ENCODE assay signal across 14 cellular contexts in the genomic region with DNA sequence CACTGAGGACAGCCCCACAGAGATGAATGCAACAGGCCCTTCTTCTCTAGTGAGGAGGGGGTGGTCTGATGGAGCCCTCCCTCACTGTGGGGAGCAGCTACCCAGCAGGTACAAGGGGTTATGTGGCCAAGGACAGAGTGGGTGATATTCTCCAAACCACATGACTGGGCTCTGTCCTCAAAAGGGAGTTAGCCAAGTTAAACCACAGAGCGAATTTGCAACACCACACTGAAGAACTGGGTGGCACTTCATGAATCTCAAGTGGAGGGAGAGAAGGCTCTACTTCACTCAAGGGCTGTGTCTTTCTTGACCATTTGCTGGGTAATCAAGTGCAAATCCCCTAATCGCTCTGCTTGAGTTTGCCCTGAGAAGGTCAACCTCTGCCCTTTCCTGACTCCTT. TPM values are rescaled to one million over a fixed set of nuclear protein-coding genes. Genes with fewer than 3 reads are reported as not detected.
DNase-seq lines count a peak whose midpoint lies in the region; ATAC-seq and FAIRE-seq lines count a peak whose summit lies in the region.
"Had no signal": no experiment of that assay in that cellular context is flagged by ENCODE, and none has a peak within 500 bp of the region (broad histone marks: within the 10 kb centered on the region; RNA-seq: fewer than 3 reads in every experiment).

No MANE protein-coding gene starts in this region.

- H3K36me3 Mint-ChIP-seq in CD4-positive, alpha-beta memory T cell, result peaks cover 33 to 40% of the 10 kb centered on the region in 2 donors
- peaks cover 34% of the 10 kb centered on the region for H3K36me3 Mint-ChIP-seq in activated T-helper 1 cell treated with anti-CD3 and anti-CD28 coated beads, Interleukin-12 subunit alpha, Interleukin-12 subunit beta, Interleukin-2, Interleukin-4 antibody, amounts not matched to agents 30 ng/mL and 10 ng/mL and 1 ng/mL, durations not matched to agents 14 hours and 24 hours and 36 hours (ENCODE audit: low read depth)
- peaks cover 0 to 65% (median 15%) of the 10 kb centered on the region in 5 donors for H3K36me3 Mint-ChIP-seq in naive thymus-derived CD4-positive, alpha-beta T cell

- H3K9me3 ChIP-seq in CD4-positive, alpha-beta memory T cell (ENCODE audit: control insufficient read depth in 1 of 2, low read length in 2 of 2), result no peaks in the 10 kb centered on the region
- H3K9me3 ChIP-seq in naive thymus-derived CD4-positive, alpha-beta T cell (ENCODE audit: control insufficient read depth in 2 of 3, low read length in 3 of 3), result no peaks in the 10 kb centered on the region
- H3K9me3 ChIP-seq: prostate gland, SJSA1 had no signal

- CTCF ChIA-PET in CD4-positive, alpha-beta memory T cell (lab: Charles Lee; ENCODE audit: partially characterized antibody), result interaction anchor here (1.2 kb wide), 1 partner anchor 11 kb away, joined by 4 read pairs; no protein-coding TSS in a partner anchor
- CTCF ChIA-PET in naive thymus-derived CD4-positive, alpha-beta T cell (lab: Charles Lee), result no interaction called here

- peak overlapping the region; percentile 2 to 16 for H3K4me3 ChIP-seq in CD4-positive, alpha-beta memory T cell (ENCODE audit: low read length in 2 of 2)
- H3K4me3 ChIP-seq in naive thymus-derived CD4-positive, alpha-beta T cell (ENCODE audit: low read length), result peak overlapping the region; percentile 10
- H3K4me3 ChIP-seq: ascending aorta, hepatocyte, prostate gland, SJSA1 had no signal

- peaks cover 87% of the 10 kb centered on the region for H3K4me1 ChIP-seq in CD4-positive, alpha-beta memory T cell (ENCODE audit: insufficient read depth, low read length)
- H3K4me1 ChIP-seq in naive thymus-derived CD4-positive, alpha-beta T cell (ENCODE audit: control insufficient read depth in 2 of 2, insufficient read depth in 2 of 2, low read length in 2 of 2), result peaks cover 69 to 74% of the 10 kb centered on the region in 2 donors
- H3K4me1 ChIP-seq: ascending aorta, prostate gland had no signal

- DNase-seq in CD4-positive, alpha-beta memory T cell, result no peak
- DNase-seq in GM18507 (ENCODE audit: extremely low spot score, insufficient read length, low read depth) (no peak), HuH-7 (ENCODE audit: low spot score) (no peak), NCI-H82 treated with DMSO at 0.1 percent for 48 hours (lab: John Stamatoyannopoulos, UW; ENCODE audit: unreplicated experiment) (no peak)
- DNase-seq in activated T-helper 1 cell treated with anti-CD3 and anti-CD28 coated beads, Interleukin-12 subunit alpha, Interleukin-12 subunit beta, Interleukin-2, Interleukin-4 antibody, amounts not matched to agents 30 ng/mL and 10 ng/mL and 1 ng/mL, durations not matched to agents 14 hours and 24 hours and 36 hours (ENCODE audit: low spot score), result no peak
- DNase-seq in naive thymus-derived CD4-positive, alpha-beta T cell, result no peak
- DNase-seq: activated T-cell treated with anti-CD3 and anti-CD28 coated beads for 4 hours, dermis blood vessel endothelial cell had no signal

- peaks cover 52 to 87% (median 74%) of the 10 kb centered on the region in 4 donors for H3K4me1 Mint-ChIP-seq in CD4-positive, alpha-beta memory T cell
- H3K4me1 Mint-ChIP-seq in activated T-helper 1 cell treated with anti-CD3 and anti-CD28 coated beads, Interleukin-12 subunit alpha, Interleukin-12 subunit beta, Interleukin-2, Interleukin-4 antibody, amounts not matched to agents 30 ng/mL and 10 ng/mL and 1 ng/mL, durations not matched to agents 14 hours and 24 hours and 36 hours (ENCODE audit: low read depth), result peaks cover 70% of the 10 kb centered on the region
- peaks cover 58 to 85% (median 70%) of the 10 kb centered on the region in 7 donors for H3K4me1 Mint-ChIP-seq in naive thymus-derived CD4-positive, alpha-beta T cell

- H3K4me3 Mint-ChIP-seq in CD4-positive, alpha-beta memory T cell, result peak overlapping the region in 7 of 8 donors; percentile 62 to 97 (median 83)
- peak overlapping the region; percentile 80 for H3K4me3 Mint-ChIP-seq in activated T-helper 1 cell treated with anti-CD3 and anti-CD28 coated beads, Interleukin-12 subunit alpha, Interleukin-12 subunit beta, Interleukin-2, Interleukin-4 antibody, amounts not matched to agents 30 ng/mL and 10 ng/mL and 1 ng/mL, durations not matched to agents 14 hours and 24 hours and 36 hours
- peak overlapping the region in 9 of 10 donors; percentile 28 to 87 (median 51) for H3K4me3 Mint-ChIP-seq in naive thymus-derived CD4-positive, alpha-beta T cell

- H3K27ac ChIP-seq in CD4-positive, alpha-beta memory T cell (ENCODE audit: low read depth, low read length), result peak overlapping the region; percentile 88
- no peak overlapping the region for H3K27ac ChIP-seq in naive thymus-derived CD4-positive, alpha-beta T cell (ENCODE audit: low read depth, low read length)
- H3K27ac ChIP-seq: ascending aorta, C4-2B, hepatocyte, prostate gland, SJSA1 had no signal

- peaks cover 12% of the 10 kb centered on the region for H3K36me3 ChIP-seq in CD4-positive, alpha-beta memory T cell (ENCODE audit: insufficient read depth, low read length)
- no peaks in the 10 kb centered on the region for H3K36me3 ChIP-seq in naive thymus-derived CD4-positive, alpha-beta T cell (ENCODE audit: control insufficient read depth in 2 of 3, insufficient read depth in 3 of 3, low read length in 3 of 3)
- H3K36me3 ChIP-seq: prostate gland, SJSA1 had no signal

- peak overlapping the region; percentile 95 to 100 (median 99) for H3K27ac Mint-ChIP-seq in CD4-positive, alpha-beta memory T cell
- peak overlapping the region; percentile 100 for H3K27ac Mint-ChIP-seq in activated T-helper 1 cell treated with anti-CD3 and anti-CD28 coated beads, Interleukin-12 subunit alpha, Interleukin-12 subunit beta, Interleukin-2, Interleukin-4 antibody, amounts not matched to agents 30 ng/mL and 10 ng/mL and 1 ng/mL, durations not matched to agents 14 hours and 24 hours and 36 hours
- H3K27ac Mint-ChIP-seq in naive thymus-derived CD4-positive, alpha-beta T cell, result peak overlapping the region in 7 of 9 donors; percentile 25 to 98 (median 88)

- H3K27me3 ChIP-seq in CD4-positive, alpha-beta memory T cell (ENCODE audit: insufficient read depth, low read length), result no peaks in the 10 kb centered on the region
- H3K27me3 ChIP-seq in naive thymus-derived CD4-positive, alpha-beta T cell (ENCODE audit: control insufficient read depth in 2 of 2, insufficient read depth in 2 of 2, low read length in 2 of 2), result no peaks in the 10 kb centered on the region
- H3K27me3 ChIP-seq: ascending aorta, hepatocyte, SJSA1 had no signal

- intact Hi-C loops in CD4-positive, alpha-beta memory T cell (cut with micrococcal nuclease), result no loop called here
- intact Hi-C loops in activated T-helper 1 cell treated with anti-CD3 and anti-CD28 coated beads, Interleukin-12 subunit alpha, Interleukin-12 subunit beta, Interleukin-2, Interleukin-4 antibody, amounts not matched to agents 30 ng/mL and 10 ng/mL and 1 ng/mL, durations not matched to agents 14 hours and 24 hours and 36 hours (cut with micrococcal nuclease), result no loop called here
- intact Hi-C loops in naive thymus-derived CD4-positive, alpha-beta T cell (cut with micrococcal nuclease), result no loop called here

- POLR2A ChIA-PET in CD4-positive, alpha-beta memory T cell (lab: Charles Lee; ENCODE audit: partially characterized antibody), result interaction anchor here (23.5 kb wide), 1 partner anchor 16 kb away, joined by 963 read pairs; the partner anchor contains the start of gene GPR68
- POLR2A ChIA-PET in naive thymus-derived CD4-positive, alpha-beta T cell (lab: Charles Lee), result interaction anchor here (1.0 to 2.7 kb wide), 2 partner anchors 10 to 65 kb away, joined by 3 to 20 read pairs; no protein-coding TSS in a partner anchor

- peak; percentile 31 for FAIRE-seq in GM18507 (lab: Jason Lieb, UNC)

- peaks cover 0 to 10% (median 0%) of the 10 kb centered on the region in 8 donors for H3K9me3 Mint-ChIP-seq in CD4-positive, alpha-beta memory T cell
- peaks cover 12% of the 10 kb centered on the region for H3K9me3 Mint-ChIP-seq in activated T-helper 1 cell treated with anti-CD3 and anti-CD28 coated beads, Interleukin-12 subunit alpha, Interleukin-12 subunit beta, Interleukin-2, Interleukin-4 antibody, amounts not matched to agents 30 ng/mL and 10 ng/mL and 1 ng/mL, durations not matched to agents 14 hours and 24 hours and 36 hours
- H3K9me3 Mint-ChIP-seq in naive thymus-derived CD4-positive, alpha-beta T cell, result peaks cover 0 to 16% (median 2%) of the 10 kb centered on the region in 11 donors

- H3K27me3 Mint-ChIP-seq in CD4-positive, alpha-beta memory T cell, result no peaks in the 10 kb centered on the region
- no peaks in the 10 kb centered on the region for H3K27me3 Mint-ChIP-seq in activated T-helper 1 cell treated with anti-CD3 and anti-CD28 coated beads, Interleukin-12 subunit alpha, Interleukin-12 subunit beta, Interleukin-2, Interleukin-4 antibody, amounts not matched to agents 30 ng/mL and 10 ng/mL and 1 ng/mL, durations not matched to agents 14 hours and 24 hours and 36 hours (ENCODE audit: insufficient read depth)
- no peaks in the 10 kb centered on the region for H3K27me3 Mint-ChIP-seq in naive thymus-derived CD4-positive, alpha-beta T cell

- no peak for ATAC-seq in naive thymus-derived CD4-positive, alpha-beta T cell
- no peak for ATAC-seq in GM18861 (IDR thresholded peaks at IDR 0.05; ENCODE audit: unreplicated experiment)

RNA-seq across cellular contexts. Expression of gene GPR68, which starts 12.5 kb away (rescaled TPM):
- total RNA-seq in CD4-positive, alpha-beta memory T cell, result 10 to 100 TPM; 10.6 to 10.8 TPM
- polyA plus RNA-seq in CD4-positive, alpha-beta memory T cell, result 1 to 10 TPM; 3.0 to 8.3 TPM
- total RNA-seq in activated T-helper 1 cell treated with anti-CD3 and anti-CD28 coated beads, Interleukin-12 subunit alpha, Interleukin-12 subunit beta, Interleukin-2, Interleukin-4 antibody, amounts not matched to agents 30 ng/mL and 10 ng/mL and 1 ng/mL, durations not matched to agents 14 hours and 24 hours and 36 hours, result 4.5 and 5.4 TPM in 2 replicates
- total RNA-seq in naive thymus-derived CD4-positive, alpha-beta T cell, result 10 to 100 TPM in 1 of 5 experiments, 1 to 10 TPM in 3, under 1 TPM in 1; 0.86 to 38.6 (median 2.3) TPM
- polyA plus RNA-seq in naive thymus-derived CD4-positive, alpha-beta T cell, result under 1 TPM in 1 of 2 donors, not detected in 1; 0.67 TPM
- total RNA-seq: ascending aorta, SJSA1 had no signal
